Comparison of ENCODE assay signal across 8 cellular contexts in genomic region chr14:75980856-75981255, GRCh38. TPM values are rescaled to one million over a fixed set of nuclear protein-coding genes. Genes with fewer than 3 reads are reported as not detected.
A peak's percentile ranks its signal among the peaks of the same experiment; 100 is the strongest.
DNase-seq lines count a peak whose midpoint lies in the region; ATAC-seq and TF ChIP-seq lines count a peak whose summit lies in the region.

No MANE protein-coding gene starts in this region.

- H3K4me2 ChIP-seq in mammary epithelial cell (ENCODE audit: insufficient read depth, low read depth, low read length): peak overlapping the region; percentile 86

- H3K9me3 ChIP-seq in mammary epithelial cell (replicated peaks; ENCODE audit: insufficient read depth, low read length) (no peaks in the 10 kb centered on the region), muscle layer of colon (ENCODE audit: low read length) (no peaks in the 10 kb centered on the region), vagina (no peaks in the 10 kb centered on the region)

- peaks cover 2% of the 10 kb centered on the region for H3K79me2 ChIP-seq in mammary epithelial cell (ENCODE audit: insufficient read depth, low read length)

- DNase-seq in left cardiac atrium (peak; percentile 44), cardiac septum (ENCODE audit: low spot score) (no peak), mammary epithelial cell (no peak), vagina (ENCODE audit: extremely low spot score in 2 of 2) (no peak), NCI-H1436 (lab: John Stamatoyannopoulos, UW) (no peak)

- no peak overlapping the region for H3K4me3 ChIP-seq in mammary epithelial cell (replicated peaks in 1 of 3; ENCODE audit: insufficient read depth in 1 of 3, low read depth in 2 of 3, low read length in 3 of 3)
- peak overlapping the region; percentile 53 to 59 for H3K4me3 ChIP-seq in muscle layer of colon (ENCODE audit: low read depth in 1 of 2, low read length in 2 of 2)
- H3K4me3 ChIP-seq in vagina: peak overlapping the region; percentile 67 to 91

- H4K20me1 ChIP-seq in mammary epithelial cell (ENCODE audit: insufficient read depth, low read length): no peaks in the 10 kb centered on the region

- dilution Hi-C loops in mammary epithelial cell (cut with HindIII; ENCODE audit: low sequenced_read_pairs): no loop called here

- TF ChIP-seq CTCF in mammary epithelial cell (conservative IDR thresholded peaks at IDR 0.05 in 1 of 2, IDR thresholded peaks at IDR 0.05 in 1 of 2; ENCODE audit: extremely low read depth in 1 of 2, insufficient read depth in 1 of 2, low read depth in 1 of 2, low read length in 2 of 2) (no peak), vagina (IDR thresholded peaks at IDR 0.05) (no peak)

- in situ Hi-C loops in mammary epithelial cell (cut with MboI; ENCODE audit: low sequenced_read_pairs in 2 of 2): loop anchor here (5.0 kb wide), 1 partner anchor 269 kb away; no protein-coding TSS in a partner anchor

- 42% methylated on average over 5 of the region's 8 CpGs for WGBS in mammary epithelial cell (ENCODE audit: low coverage, missing lambda C conversion rate)

- H3K27ac ChIP-seq in mammary epithelial cell (ENCODE audit: insufficient read depth, low read depth, low read length) (no peak overlapping the region), muscle layer of colon (ENCODE audit: low read depth, low read length) (peak overlapping the region; percentile 91), vagina (peak overlapping the region; percentile 95)

- no peaks in the 10 kb centered on the region for H3K36me3 ChIP-seq in mammary epithelial cell (ENCODE audit: insufficient read depth, low read length)
- no peaks in the 10 kb centered on the region for H3K36me3 ChIP-seq in muscle layer of colon (ENCODE audit: insufficient read depth, low read length)
- H3K36me3 ChIP-seq in vagina: no peaks in the 10 kb centered on the region

- H3K9ac ChIP-seq in mammary epithelial cell (ENCODE audit: insufficient read depth, low read length): no peak overlapping the region
- peak overlapping the region; percentile 74 for H3K9ac ChIP-seq in muscle layer of colon (ENCODE audit: low read length)

- TF ChIP-seq POLR2A in vagina (IDR thresholded peaks at IDR 0.05): no peak

- CTCF ChIA-PET in mammary epithelial cell (lab: Charles Lee; ENCODE audit: low non-redundant PET): interaction anchor here (0.6 kb wide), 1 partner anchor 74 kb away, joined by 6 read pairs; no protein-coding TSS in a partner anchor

- no peaks in the 10 kb centered on the region for H3K27me3 ChIP-seq in mammary epithelial cell (ENCODE audit: insufficient read depth, low read length)
- H3K27me3 ChIP-seq in muscle layer of colon (ENCODE audit: control insufficient read depth in 1 of 2, insufficient read depth in 2 of 2, low read length in 2 of 2): no peaks in the 10 kb centered on the region
- no peaks in the 10 kb centered on the region for H3K27me3 ChIP-seq in vagina

- no peak for ATAC-seq in left cardiac atrium
- no peak for ATAC-seq in HG02588 (IDR thresholded peaks at IDR 0.05; ENCODE audit: unreplicated experiment)
- no peak for ATAC-seq in GM18498 (IDR thresholded peaks at IDR 0.05; ENCODE audit: unreplicated experiment)

- intact Hi-C loops in left cardiac atrium (cut with DNase I): loop anchor here (2.0 to 10.0 kb wide), 7 partner anchors 74 to 404 kb away; partner anchors contain the start of gene FLVCR2 (in 1 of the 2)
- intact Hi-C loops in cardiac septum (cut with DNase I): loop anchor here (2.0 to 10.0 kb wide), 3 partner anchors 74 to 186 kb away; no protein-coding TSS in a partner anchor
- intact Hi-C loops in mammary epithelial cell (cut with micrococcal nuclease): loop anchor here (5.0 to 10.0 kb wide), 2 partner anchors 664 to 674 kb away; no protein-coding TSS in a partner anchor
- intact Hi-C loops in vagina (cut with DNase I): loop anchor here (5.0 to 10.0 kb wide), 2 partner anchors 186 to 269 kb away; no protein-coding TSS in a partner anchor

- H2AFZ ChIP-seq in mammary epithelial cell (ENCODE audit: low read depth, low read length): peak overlapping the region; percentile 95

- H3K4me1 ChIP-seq in mammary epithelial cell (ENCODE audit: insufficient read depth, low read length): peaks cover 29% of the 10 kb centered on the region
- peaks cover 26% of the 10 kb centered on the region for H3K4me1 ChIP-seq in muscle layer of colon (ENCODE audit: insufficient read depth, low read length)
- H3K4me1 ChIP-seq in vagina: peaks cover 57% of the 10 kb centered on the region

- no TSS peak for BruUV-seq in mammary epithelial cell (replicated peaks; lab: Mats Ljungman, UMichigan)

RNA-seq across cellular contexts. Expression of gene TGFB3, which starts 0.9 kb away (rescaled TPM):
- total RNA-seq in left cardiac atrium (10 to 100 TPM; 35.1 to 61.2 TPM), cardiac septum (57.5 TPM), mammary epithelial cell (1 to 10 TPM; 2.0 to 2.5 TPM), vagina (19.2 TPM)
- polyA plus RNA-seq in mammary epithelial cell: 1.5 TPM
- 1.4 TPM for polyA minus RNA-seq in mammary epithelial cell

RNA-seq across cellular contexts. Expression of gene IFT43, which starts 4.7 kb away (rescaled TPM):
- 10 to 100 TPM; 43.1 to 48.5 TPM for total RNA-seq in left cardiac atrium
- total RNA-seq in cardiac septum: 46.8 TPM
- 10 to 100 TPM; 27.3 to 33.1 TPM for total RNA-seq in mammary epithelial cell
- 32.1 TPM for polyA plus RNA-seq in mammary epithelial cell
- polyA minus RNA-seq in mammary epithelial cell: 29.5 TPM
- 47.4 TPM for total RNA-seq in vagina

Comparison
In these comparisons a context has a peak if more than half of its experiments do, and no peak if none do; other contexts are left out.
1. H3K4me3 ChIP-seq: peak in muscle layer of colon (2 of 2) and vagina (2 of 2); none in mammary epithelial cell (0 of 3).